16 cellular contexts compared by ENCODE assay signal in the genomic region with DNA sequence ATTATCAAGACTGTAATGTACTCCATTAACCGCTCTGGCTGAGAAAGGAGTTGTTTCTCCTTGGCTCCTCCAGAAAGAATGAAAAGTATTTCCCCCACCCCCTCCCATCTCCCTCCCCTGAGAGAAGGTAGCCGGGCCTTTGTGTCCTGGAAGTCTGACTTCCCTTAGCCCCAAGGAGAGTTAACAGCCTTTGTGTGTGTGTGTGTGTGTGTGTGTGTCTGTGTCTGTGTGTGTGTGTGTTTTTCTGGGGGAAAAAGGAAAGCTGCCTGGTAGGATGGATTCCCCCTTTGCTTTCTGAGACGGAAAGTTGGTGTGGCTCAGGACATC. TPM values are rescaled to one million over a fixed set of nuclear protein-coding genes. Genes with fewer than 3 reads are reported as not detected.
DNase-seq lines count a peak whose midpoint lies in the region; ATAC-seq and TF ChIP-seq lines count a peak whose summit lies in the region.
"Had no signal": no experiment of that assay in that cellular context is flagged by ENCODE, and none has a peak within 500 bp of the region (broad histone marks: within the 10 kb centered on the region; RNA-seq: fewer than 3 reads in every experiment).

No MANE protein-coding gene starts in this region.

- H3K36me3 ChIP-seq in kidney epithelial cell (ENCODE audit: control insufficient read depth, insufficient read depth, low read length): no peaks in the 10 kb centered on the region
- no peaks in the 10 kb centered on the region for H3K36me3 ChIP-seq in WERI-Rb-1
- H3K36me3 ChIP-seq: pancreas, uterus had no signal

- intact Hi-C loops in CD14-positive monocyte (cut with micrococcal nuclease): no loop called here

- no peaks in the 10 kb centered on the region for H3K36me3 Mint-ChIP-seq in CD14-positive monocyte
- H3K36me3 Mint-ChIP-seq: activated naive CD4-positive, alpha-beta T cell treated with anti-CD3 and anti-CD28 coated beads, Interleukin-2, amount 50 U/mL, for 24 hours had no signal

- peak overlapping the region in 2 of 7 donors; percentile 55 to 74 for H3K27ac Mint-ChIP-seq in CD14-positive monocyte
- H3K27ac Mint-ChIP-seq: activated B cell treated with CpG ODN at 0.5 μM for 24 hours; activated naive CD4-positive, alpha-beta T cell treated with anti-CD3 and anti-CD28 coated beads, Interleukin-2, amount 50 U/mL, for 24 hours had no signal

- no peak for ATAC-seq in GM21526 (IDR thresholded peaks at IDR 0.05; ENCODE audit: low FRiP score, unreplicated experiment)

- H3K4me3 ChIP-seq in kidney epithelial cell (ENCODE audit: low read depth, low read length): no peak overlapping the region
- no peak overlapping the region for H3K4me3 ChIP-seq in WERI-Rb-1 (ENCODE audit: low read depth, low read length)
- H3K4me3 ChIP-seq: lung, pancreas, uterus had no signal

- H3K27me3 ChIP-seq in kidney epithelial cell (ENCODE audit: control insufficient read depth, insufficient read depth, low read length) (no peaks in the 10 kb centered on the region), WERI-Rb-1 (ENCODE audit: insufficient read depth, low read depth, severe bottlenecking) (no peaks in the 10 kb centered on the region)
- H3K27me3 ChIP-seq: pancreas, uterus had no signal

- TF ChIP-seq EP300 in Ishikawa (IDR thresholded peaks at IDR 0.05; ENCODE audit: borderline replicate concordance): no peak

- H3K4me1 Mint-ChIP-seq in CD14-positive monocyte: peaks cover 47% of the 10 kb centered on the region
- H3K4me1 Mint-ChIP-seq: activated naive CD4-positive, alpha-beta T cell treated with anti-CD3 and anti-CD28 coated beads, Interleukin-2, amount 50 U/mL, for 24 hours had no signal

- TF ChIP-seq RAD21 in Ishikawa (IDR thresholded peaks at IDR 0.05; ENCODE audit: low read depth): no peak

- no peaks in the 10 kb centered on the region for H3K9me3 ChIP-seq in WERI-Rb-1 (ENCODE audit: severe bottlenecking)
- H3K9me3 ChIP-seq: pancreas, uterus had no signal

- TF ChIP-seq CTCF in kidney epithelial cell (IDR thresholded peaks at IDR 0.05; ENCODE audit: insufficient read depth, low read length, poor library complexity, severe bottlenecking) (no peak), WERI-Rb-1 (IDR thresholded peaks at IDR 0.05; ENCODE audit: low read depth, low read length) (no peak), CD14-positive monocyte (IDR thresholded peaks at IDR 0.05) (no peak)

- H3K9me3 Mint-ChIP-seq in CD14-positive monocyte: no peaks in the 10 kb centered on the region
- H3K9me3 Mint-ChIP-seq: activated B cell treated with CpG ODN at 0.5 μM for 24 hours; activated naive CD4-positive, alpha-beta T cell treated with anti-CD3 and anti-CD28 coated beads, Interleukin-2, amount 50 U/mL, for 24 hours had no signal

- H3K27me3 Mint-ChIP-seq in CD14-positive monocyte (ENCODE audit: low read depth in 3 of 3): peaks cover 0 to 2% (median 0%) of the 10 kb centered on the region in 3 donors
- H3K27me3 Mint-ChIP-seq: activated B cell treated with CpG ODN at 0.5 μM for 24 hours; activated naive CD4-positive, alpha-beta T cell treated with anti-CD3 and anti-CD28 coated beads, Interleukin-2, amount 50 U/mL, for 24 hours had no signal

- DNase-seq in A172 (ENCODE audit: low spot score): peak; percentile 38
- peak; percentile 59 for DNase-seq in ecto neural progenitor cell (ENCODE audit: low spot score)
- peak; percentile 19 for DNase-seq in kidney epithelial cell (ENCODE audit: low read depth)
- DNase-seq in WERI-Rb-1: no peak
- no peak for DNase-seq in CD14-positive monocyte (ENCODE audit: low spot score)
- DNase-seq in NCI-H1436 (lab: John Stamatoyannopoulos, UW): no peak
- DNase-seq: activated B cell treated with CpG ODN at 0.5 μM for 24 hours; cortex of kidney; NCI-H1417 treated with DMSO at 0.1 percent for 48 hours; pancreas; stimulated activated CD4-positive, alpha-beta T cell treated with anti-CD3 and anti-CD28 coated beads, Interleukin-1b, Interleukin-23, amount 100 ng/mL, for 48 hours; uterus had no signal

- H3K4me3 Mint-ChIP-seq in CD14-positive monocyte: no peak overlapping the region
- H3K4me3 Mint-ChIP-seq: activated B cell treated with CpG ODN at 0.5 μM for 24 hours; activated naive CD4-positive, alpha-beta T cell treated with anti-CD3 and anti-CD28 coated beads, Interleukin-2, amount 50 U/mL, for 24 hours had no signal

- H3K27ac ChIP-seq in WERI-Rb-1: no peak overlapping the region
- H3K27ac ChIP-seq: pancreas, uterus had no signal

TF ChIP-seq in Ishikawa, 13 proteins besides CTCF, POLR2A, EP300 and RAD21:
- TF ChIP-seq CEBPB (IDR thresholded peaks at IDR 0.05): no peak
- TF ChIP-seq CREB1 (IDR thresholded peaks at IDR 0.05; ENCODE audit: low read depth): no peak
- TF ChIP-seq TEAD4 (IDR thresholded peaks at IDR 0.05): peak; percentile 60; the same call in 1 of the 2 replicates
- TF ChIP-seq ZBTB7A (IDR thresholded peaks at IDR 0.05; ENCODE audit: low read depth): no peak
- no peak for TF ChIP-seq TCF12 (IDR thresholded peaks at IDR 0.05; ENCODE audit: low read depth)
- TF ChIP-seq, protein P1, sequence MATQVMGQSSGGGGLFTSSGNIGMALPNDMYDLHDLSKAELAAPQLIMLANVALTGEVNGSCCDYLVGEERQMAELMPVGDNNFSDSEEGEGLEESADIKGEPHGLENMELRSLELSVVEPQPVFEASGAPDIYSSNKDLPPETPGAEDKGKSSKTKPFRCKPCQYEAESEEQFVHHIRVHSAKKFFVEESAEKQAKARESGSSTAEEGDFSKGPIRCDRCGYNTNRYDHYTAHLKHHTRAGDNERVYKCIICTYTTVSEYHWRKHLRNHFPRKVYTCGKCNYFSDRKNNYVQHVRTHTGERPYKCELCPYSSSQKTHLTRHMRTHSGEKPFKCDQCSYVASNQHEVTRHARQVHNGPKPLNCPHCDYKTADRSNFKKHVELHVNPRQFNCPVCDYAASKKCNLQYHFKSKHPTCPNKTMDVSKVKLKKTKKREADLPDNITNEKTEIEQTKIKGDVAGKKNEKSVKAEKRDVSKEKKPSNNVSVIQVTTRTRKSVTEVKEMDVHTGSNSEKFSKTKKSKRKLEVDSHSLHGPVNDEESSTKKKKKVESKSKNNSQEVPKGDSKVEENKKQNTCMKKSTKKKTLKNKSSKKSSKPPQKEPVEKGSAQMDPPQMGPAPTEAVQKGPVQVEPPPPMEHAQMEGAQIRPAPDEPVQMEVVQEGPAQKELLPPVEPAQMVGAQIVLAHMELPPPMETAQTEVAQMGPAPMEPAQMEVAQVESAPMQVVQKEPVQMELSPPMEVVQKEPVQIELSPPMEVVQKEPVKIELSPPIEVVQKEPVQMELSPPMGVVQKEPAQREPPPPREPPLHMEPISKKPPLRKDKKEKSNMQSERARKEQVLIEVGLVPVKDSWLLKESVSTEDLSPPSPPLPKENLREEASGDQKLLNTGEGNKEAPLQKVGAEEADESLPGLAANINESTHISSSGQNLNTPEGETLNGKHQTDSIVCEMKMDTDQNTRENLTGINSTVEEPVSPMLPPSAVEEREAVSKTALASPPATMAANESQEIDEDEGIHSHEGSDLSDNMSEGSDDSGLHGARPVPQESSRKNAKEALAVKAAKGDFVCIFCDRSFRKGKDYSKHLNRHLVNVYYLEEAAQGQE (IDR thresholded peaks at IDR 0.05; ENCODE audit: low read depth): no peak
- no peak for TF ChIP-seq EGR1 (IDR thresholded peaks at IDR 0.05)

RNA-seq across cellular contexts. Expression of a gene that starts 54.3 kb away (rescaled TPM):
- total RNA-seq in A172 (2014; rRNA removed; shearing (Covaris generic)): 66.4 and 91.7 TPM in 2 replicates
- 68.4 and 96.5 TPM in 2 replicates for total RNA-seq in kidney epithelial cell
- polyA plus RNA-seq in CD14-positive monocyte: 10 to 100 TPM; 31.3 to 34.6 TPM

Comparison
In these comparisons a context has a peak if more than half of its experiments do, and no peak if none do; other contexts are left out.
1. DNase-seq: peak in A172 (single experiment), ecto neural progenitor cell (single experiment) and kidney epithelial cell (single experiment); none in WERI-Rb-1 (single experiment), CD14-positive monocyte (single experiment) and NCI-H1436 (single experiment).